1 cellular context compared by ENCODE assay signal in the genomic region with DNA sequence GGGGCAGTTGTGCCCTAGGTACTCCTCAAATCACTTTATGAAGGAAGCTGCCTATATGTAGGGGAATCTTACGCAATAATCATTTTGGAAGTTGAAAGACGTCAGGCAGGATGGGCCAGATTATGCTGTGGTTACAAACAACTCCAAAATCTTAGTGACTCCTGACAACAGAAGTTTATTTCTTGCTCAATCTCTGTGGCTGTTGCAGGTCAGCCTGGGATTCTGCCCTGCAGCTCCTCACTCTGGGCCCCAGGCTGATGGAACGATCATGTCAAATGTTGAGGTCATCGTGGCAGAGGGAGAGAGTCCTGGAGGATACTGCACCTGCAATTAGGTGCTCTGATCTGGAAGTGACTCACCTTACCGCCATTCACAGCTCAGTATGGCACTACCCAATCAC.
A peak's percentile ranks its signal among the peaks of the same experiment; 100 is the strongest.
TF ChIP-seq lines count a peak whose summit lies in the region.

No MANE protein-coding gene starts in this region.

TF ChIP-seq in K562, 482 proteins besides CTCF, POLR2A, EP300 and RAD21 (continued from another document):
- TF ChIP-seq, protein P1, sequence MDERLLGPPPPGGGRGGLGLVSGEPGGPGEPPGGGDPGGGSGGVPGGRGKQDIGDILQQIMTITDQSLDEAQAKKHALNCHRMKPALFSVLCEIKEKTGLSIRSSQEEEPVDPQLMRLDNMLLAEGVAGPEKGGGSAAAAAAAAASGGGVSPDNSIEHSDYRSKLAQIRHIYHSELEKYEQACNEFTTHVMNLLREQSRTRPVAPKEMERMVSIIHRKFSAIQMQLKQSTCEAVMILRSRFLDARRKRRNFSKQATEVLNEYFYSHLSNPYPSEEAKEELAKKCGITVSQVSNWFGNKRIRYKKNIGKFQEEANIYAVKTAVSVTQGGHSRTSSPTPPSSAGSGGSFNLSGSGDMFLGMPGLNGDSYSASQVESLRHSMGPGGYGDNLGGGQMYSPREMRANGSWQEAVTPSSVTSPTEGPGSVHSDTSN (CRISPR knock-in tag; IDR thresholded peaks at IDR 0.05; ENCODE audit: low read depth), result no peak
- TF ChIP-seq, protein P1 (tag; conservative IDR thresholded peaks at IDR 0.05; ENCODE audit: low read depth), result no peak
- TF ChIP-seq LEF1 (IDR thresholded peaks at IDR 0.05), result no peak
- TF ChIP-seq MCM5 (IDR thresholded peaks at IDR 0.05; ENCODE audit: low read depth), result no peak
- TF ChIP-seq RBM22 (IDR thresholded peaks at IDR 0.05; ENCODE audit: low read depth, low read length, poor library complexity, severe bottlenecking), result no peak
- TF ChIP-seq, protein P2, sequence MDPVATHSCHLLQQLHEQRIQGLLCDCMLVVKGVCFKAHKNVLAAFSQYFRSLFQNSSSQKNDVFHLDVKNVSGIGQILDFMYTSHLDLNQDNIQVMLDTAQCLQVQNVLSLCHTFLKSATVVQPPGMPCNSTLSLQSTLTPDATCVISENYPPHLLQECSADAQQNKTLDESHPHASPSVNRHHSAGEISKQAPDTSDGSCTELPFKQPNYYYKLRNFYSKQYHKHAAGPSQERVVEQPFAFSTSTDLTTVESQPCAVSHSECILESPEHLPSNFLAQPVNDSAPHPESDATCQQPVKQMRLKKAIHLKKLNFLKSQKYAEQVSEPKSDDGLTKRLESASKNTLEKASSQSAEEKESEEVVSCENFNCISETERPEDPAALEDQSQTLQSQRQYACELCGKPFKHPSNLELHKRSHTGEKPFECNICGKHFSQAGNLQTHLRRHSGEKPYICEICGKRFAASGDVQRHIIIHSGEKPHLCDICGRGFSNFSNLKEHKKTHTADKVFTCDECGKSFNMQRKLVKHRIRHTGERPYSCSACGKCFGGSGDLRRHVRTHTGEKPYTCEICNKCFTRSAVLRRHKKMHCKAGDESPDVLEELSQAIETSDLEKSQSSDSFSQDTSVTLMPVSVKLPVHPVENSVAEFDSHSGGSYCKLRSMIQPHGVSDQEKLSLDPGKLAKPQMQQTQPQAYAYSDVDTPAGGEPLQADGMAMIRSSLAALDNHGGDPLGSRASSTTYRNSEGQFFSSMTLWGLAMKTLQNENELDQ (CRISPR knock-in tag; IDR thresholded peaks at IDR 0.05; ENCODE audit: borderline replicate concordance), result no peak
- no peak for TF ChIP-seq GTF2F1 (IDR thresholded peaks at IDR 0.05; ENCODE audit: low read depth, low read length)
- peak; percentile 99 for TF ChIP-seq CEBPB (tag; IDR thresholded peaks at IDR 0.05)
- no peak for TF ChIP-seq CC2D1A (IDR thresholded peaks at IDR 0.05)
- TF ChIP-seq, protein P3, sequence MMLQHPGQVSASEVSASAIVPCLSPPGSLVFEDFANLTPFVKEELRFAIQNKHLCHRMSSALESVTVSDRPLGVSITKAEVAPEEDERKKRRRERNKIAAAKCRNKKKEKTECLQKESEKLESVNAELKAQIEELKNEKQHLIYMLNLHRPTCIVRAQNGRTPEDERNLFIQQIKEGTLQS (IDR thresholded peaks at IDR 0.05), result peak; percentile 35; the same call in 1 of the 2 replicates
- TF ChIP-seq, protein P3 (CRISPR knock-in tag; conservative IDR thresholded peaks at IDR 0.05), result no peak
- no peak for TF ChIP-seq HDAC1 (IDR thresholded peaks at IDR 0.05)
- no peak for TF ChIP-seq RAD51 (IDR thresholded peaks at IDR 0.05; ENCODE audit: borderline replicate concordance, low read depth)
- TF ChIP-seq, protein P4, sequence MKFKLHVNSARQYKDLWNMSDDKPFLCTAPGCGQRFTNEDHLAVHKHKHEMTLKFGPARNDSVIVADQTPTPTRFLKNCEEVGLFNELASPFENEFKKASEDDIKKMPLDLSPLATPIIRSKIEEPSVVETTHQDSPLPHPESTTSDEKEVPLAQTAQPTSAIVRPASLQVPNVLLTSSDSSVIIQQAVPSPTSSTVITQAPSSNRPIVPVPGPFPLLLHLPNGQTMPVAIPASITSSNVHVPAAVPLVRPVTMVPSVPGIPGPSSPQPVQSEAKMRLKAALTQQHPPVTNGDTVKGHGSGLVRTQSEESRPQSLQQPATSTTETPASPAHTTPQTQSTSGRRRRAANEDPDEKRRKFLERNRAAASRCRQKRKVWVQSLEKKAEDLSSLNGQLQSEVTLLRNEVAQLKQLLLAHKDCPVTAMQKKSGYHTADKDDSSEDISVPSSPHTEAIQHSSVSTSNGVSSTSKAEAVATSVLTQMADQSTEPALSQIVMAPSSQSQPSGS (CRISPR knock-in tag; IDR thresholded peaks at IDR 0.05), result no peak
- TF ChIP-seq, protein P5, sequence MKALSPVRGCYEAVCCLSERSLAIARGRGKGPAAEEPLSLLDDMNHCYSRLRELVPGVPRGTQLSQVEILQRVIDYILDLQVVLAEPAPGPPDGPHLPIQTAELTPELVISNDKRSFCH (CRISPR knock-in tag; IDR thresholded peaks at IDR 0.05), result no peak
- TF ChIP-seq, protein P5 (tag; IDR thresholded peaks at IDR 0.05), result no peak
- TF ChIP-seq, protein P6, sequence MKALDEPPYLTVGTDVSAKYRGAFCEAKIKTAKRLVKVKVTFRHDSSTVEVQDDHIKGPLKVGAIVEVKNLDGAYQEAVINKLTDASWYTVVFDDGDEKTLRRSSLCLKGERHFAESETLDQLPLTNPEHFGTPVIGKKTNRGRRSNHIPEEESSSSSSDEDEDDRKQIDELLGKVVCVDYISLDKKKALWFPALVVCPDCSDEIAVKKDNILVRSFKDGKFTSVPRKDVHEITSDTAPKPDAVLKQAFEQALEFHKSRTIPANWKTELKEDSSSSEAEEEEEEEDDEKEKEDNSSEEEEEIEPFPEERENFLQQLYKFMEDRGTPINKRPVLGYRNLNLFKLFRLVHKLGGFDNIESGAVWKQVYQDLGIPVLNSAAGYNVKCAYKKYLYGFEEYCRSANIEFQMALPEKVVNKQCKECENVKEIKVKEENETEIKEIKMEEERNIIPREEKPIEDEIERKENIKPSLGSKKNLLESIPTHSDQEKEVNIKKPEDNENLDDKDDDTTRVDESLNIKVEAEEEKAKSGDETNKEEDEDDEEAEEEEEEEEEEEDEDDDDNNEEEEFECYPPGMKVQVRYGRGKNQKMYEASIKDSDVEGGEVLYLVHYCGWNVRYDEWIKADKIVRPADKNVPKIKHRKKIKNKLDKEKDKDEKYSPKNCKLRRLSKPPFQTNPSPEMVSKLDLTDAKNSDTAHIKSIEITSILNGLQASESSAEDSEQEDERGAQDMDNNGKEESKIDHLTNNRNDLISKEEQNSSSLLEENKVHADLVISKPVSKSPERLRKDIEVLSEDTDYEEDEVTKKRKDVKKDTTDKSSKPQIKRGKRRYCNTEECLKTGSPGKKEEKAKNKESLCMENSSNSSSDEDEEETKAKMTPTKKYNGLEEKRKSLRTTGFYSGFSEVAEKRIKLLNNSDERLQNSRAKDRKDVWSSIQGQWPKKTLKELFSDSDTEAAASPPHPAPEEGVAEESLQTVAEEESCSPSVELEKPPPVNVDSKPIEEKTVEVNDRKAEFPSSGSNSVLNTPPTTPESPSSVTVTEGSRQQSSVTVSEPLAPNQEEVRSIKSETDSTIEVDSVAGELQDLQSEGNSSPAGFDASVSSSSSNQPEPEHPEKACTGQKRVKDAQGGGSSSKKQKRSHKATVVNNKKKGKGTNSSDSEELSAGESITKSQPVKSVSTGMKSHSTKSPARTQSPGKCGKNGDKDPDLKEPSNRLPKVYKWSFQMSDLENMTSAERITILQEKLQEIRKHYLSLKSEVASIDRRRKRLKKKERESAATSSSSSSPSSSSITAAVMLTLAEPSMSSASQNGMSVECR (CRISPR knock-in tag; IDR thresholded peaks at IDR 0.05), result 0 out of 2 replicates have a peak, but pooled peaks have one; percentile 10
- TF ChIP-seq MAZ (CRISPR knock-in tag; conservative IDR thresholded peaks at IDR 0.05 in 1 of 2, IDR thresholded peaks at IDR 0.05 in 1 of 2), result no peak
- TF ChIP-seq, protein P7, sequence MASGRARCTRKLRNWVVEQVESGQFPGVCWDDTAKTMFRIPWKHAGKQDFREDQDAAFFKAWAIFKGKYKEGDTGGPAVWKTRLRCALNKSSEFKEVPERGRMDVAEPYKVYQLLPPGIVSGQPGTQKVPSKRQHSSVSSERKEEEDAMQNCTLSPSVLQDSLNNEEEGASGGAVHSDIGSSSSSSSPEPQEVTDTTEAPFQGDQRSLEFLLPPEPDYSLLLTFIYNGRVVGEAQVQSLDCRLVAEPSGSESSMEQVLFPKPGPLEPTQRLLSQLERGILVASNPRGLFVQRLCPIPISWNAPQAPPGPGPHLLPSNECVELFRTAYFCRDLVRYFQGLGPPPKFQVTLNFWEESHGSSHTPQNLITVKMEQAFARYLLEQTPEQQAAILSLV (tag; IDR thresholded peaks at IDR 0.05), result peak; percentile 82
- TF ChIP-seq ZNF282 (CRISPR knock-in tag; IDR thresholded peaks at IDR 0.05), result no peak
- TF ChIP-seq, protein P8, sequence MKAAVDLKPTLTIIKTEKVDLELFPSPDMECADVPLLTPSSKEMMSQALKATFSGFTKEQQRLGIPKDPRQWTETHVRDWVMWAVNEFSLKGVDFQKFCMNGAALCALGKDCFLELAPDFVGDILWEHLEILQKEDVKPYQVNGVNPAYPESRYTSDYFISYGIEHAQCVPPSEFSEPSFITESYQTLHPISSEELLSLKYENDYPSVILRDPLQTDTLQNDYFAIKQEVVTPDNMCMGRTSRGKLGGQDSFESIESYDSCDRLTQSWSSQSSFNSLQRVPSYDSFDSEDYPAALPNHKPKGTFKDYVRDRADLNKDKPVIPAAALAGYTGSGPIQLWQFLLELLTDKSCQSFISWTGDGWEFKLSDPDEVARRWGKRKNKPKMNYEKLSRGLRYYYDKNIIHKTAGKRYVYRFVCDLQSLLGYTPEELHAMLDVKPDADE (conservative IDR thresholded peaks at IDR 0.05; ENCODE audit: control insufficient read depth, low read depth, low read length), result no peak
- 0 out of 4 replicates have a peak, but pooled peaks of 1 of the 2 experiments have one; percentile 31 for TF ChIP-seq RCOR1 (IDR thresholded peaks at IDR 0.05; ENCODE audit: borderline replicate concordance in 1 of 2, low read depth in 2 of 2, low read length in 2 of 2)
- TF ChIP-seq, protein P9, sequence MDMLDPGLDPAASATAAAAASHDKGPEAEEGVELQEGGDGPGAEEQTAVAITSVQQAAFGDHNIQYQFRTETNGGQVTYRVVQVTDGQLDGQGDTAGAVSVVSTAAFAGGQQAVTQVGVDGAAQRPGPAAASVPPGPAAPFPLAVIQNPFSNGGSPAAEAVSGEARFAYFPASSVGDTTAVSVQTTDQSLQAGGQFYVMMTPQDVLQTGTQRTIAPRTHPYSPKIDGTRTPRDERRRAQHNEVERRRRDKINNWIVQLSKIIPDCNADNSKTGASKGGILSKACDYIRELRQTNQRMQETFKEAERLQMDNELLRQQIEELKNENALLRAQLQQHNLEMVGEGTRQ (CRISPR knock-in tag; IDR thresholded peaks at IDR 0.05), result no peak
- no peak for TF ChIP-seq ZNF584 (CRISPR knock-in tag; IDR thresholded peaks at IDR 0.05; ENCODE audit: low read depth)
- TF ChIP-seq FOXK2 (conservative IDR thresholded peaks at IDR 0.05 in 1 of 2, IDR thresholded peaks at IDR 0.05 in 1 of 2; ENCODE audit: low read depth in 2 of 2), result no peak
- no peak for TF ChIP-seq HNRNPUL1 (IDR thresholded peaks at IDR 0.05; ENCODE audit: low read length)
- TF ChIP-seq CEBPG (CRISPR knock-in tag; IDR thresholded peaks at IDR 0.05), result peak; percentile 88
- TF ChIP-seq CEBPG (tag; conservative IDR thresholded peaks at IDR 0.05 in 1 of 2, IDR thresholded peaks at IDR 0.05 in 1 of 2), result peak; percentile 98 to 99
- TF ChIP-seq HNRNPK (IDR thresholded peaks at IDR 0.05; ENCODE audit: low read depth, low read length, poor library complexity, severe bottlenecking), result no peak
- no peak for TF ChIP-seq POLR3A (IDR thresholded peaks at IDR 0.05; ENCODE audit: borderline replicate concordance, extremely low read depth, insufficient read depth, insufficient read length)
